In genomic region chr5:173778784-173779304, GRCh38 we compare ENCODE assay signal across 13 cellular contexts.
A peak's percentile ranks its signal among the peaks of the same experiment; 100 is the strongest.
DNase-seq lines count a peak whose midpoint lies in the region; ATAC-seq and TF ChIP-seq lines count a peak whose summit lies in the region.
"Had no signal": no experiment of that assay in that cellular context is flagged by ENCODE, and none has a peak within 500 bp of the region (broad histone marks: within the 10 kb centered on the region; RNA-seq: fewer than 3 reads in every experiment).

No MANE protein-coding gene starts in this region.

- H3K9me3 ChIP-seq in PC-9 (ENCODE audit: insufficient read depth, low read depth) (no peaks in the 10 kb centered on the region), hepatocyte (ENCODE audit: low read depth) (no peaks in the 10 kb centered on the region)
- H3K9me3 ChIP-seq: thyroid gland had no signal

- H3K4me3 ChIP-seq in PC-9 = no peak overlapping the region
- no peak overlapping the region for H3K4me3 ChIP-seq in hepatocyte
- H3K4me3 ChIP-seq: thyroid gland had no signal

- POLR2A ChIA-PET in PC-9 (lab: Charles Lee; ENCODE audit: unreplicated experiment) = no interaction called here

- H3K27ac Mint-ChIP-seq in stimulated activated naive B cell treated with anti-CD40 and anti-IgM and Interleukin-4, amounts not matched to agents 10 μg/mL and 1 μg/mL and 100 μg/mL, for 72 hours = no peak overlapping the region

- H3K27ac ChIP-seq in PC-9 (peak overlapping the region; percentile 59), hepatocyte (peak overlapping the region; percentile 49)
- H3K27ac ChIP-seq: thyroid gland had no signal

- H3K27me3 Mint-ChIP-seq in stimulated activated naive B cell treated with anti-CD40 and anti-IgM and Interleukin-4, amounts not matched to agents 10 μg/mL and 1 μg/mL and 100 μg/mL, for 72 hours = no peaks in the 10 kb centered on the region

- H3K79me2 ChIP-seq in PC-9 (ENCODE audit: low read depth) (no peaks in the 10 kb centered on the region), hepatocyte (no peaks in the 10 kb centered on the region)

- peaks cover 47% of the 10 kb centered on the region for H3K4me1 ChIP-seq in PC-9 (replicated peaks; ENCODE audit: insufficient read depth)
- H3K4me1 ChIP-seq in hepatocyte (ENCODE audit: insufficient read depth) = peaks cover 13% of the 10 kb centered on the region

- H3K36me3 Mint-ChIP-seq in stimulated activated naive B cell treated with anti-CD40 and anti-IgM and Interleukin-4, amounts not matched to agents 10 μg/mL and 1 μg/mL and 100 μg/mL, for 72 hours = no peaks in the 10 kb centered on the region

- peaks cover 19% of the 10 kb centered on the region; the same call in 1 of the 2 replicates for H3F3A ChIP-seq in PC-9 (ENCODE audit: insufficient read depth, low read depth)

- H3K4me1 Mint-ChIP-seq in stimulated activated naive B cell treated with anti-CD40 and anti-IgM and Interleukin-4, amounts not matched to agents 10 μg/mL and 1 μg/mL and 100 μg/mL, for 72 hours = peaks cover 41 to 61% of the 10 kb centered on the region in 2 donors

- TF ChIP-seq CTCF in PC-9 (conservative IDR thresholded peaks at IDR 0.05) = no peak
- TF ChIP-seq CTCF in hepatocyte (IDR thresholded peaks at IDR 0.05; ENCODE audit: poor library complexity) = no peak

- H3K4me2 ChIP-seq in PC-9 (peak overlapping the region; percentile 43), hepatocyte (no peak overlapping the region)

- no peaks in the 10 kb centered on the region for H3K27me3 ChIP-seq in PC-9 (ENCODE audit: insufficient read depth, low read depth)
- H3K27me3 ChIP-seq in hepatocyte = no peaks in the 10 kb centered on the region
- H3K27me3 ChIP-seq: thyroid gland had no signal

- H2AFZ ChIP-seq in PC-9 = 0 out of 2 replicates have a peak overlapping the region, but pooled peaks have one; percentile 23
- H2AFZ ChIP-seq in hepatocyte = no peak overlapping the region

- H4K20me1 ChIP-seq in PC-9 (ENCODE audit: insufficient read depth) (no peaks in the 10 kb centered on the region), hepatocyte (ENCODE audit: insufficient read depth, poor library complexity, severe bottlenecking) (no peaks in the 10 kb centered on the region)

- H3K36me3 ChIP-seq in PC-9 (ENCODE audit: low read depth) = no peaks in the 10 kb centered on the region
- no peaks in the 10 kb centered on the region for H3K36me3 ChIP-seq in hepatocyte (replicated peaks; ENCODE audit: insufficient read depth, low read depth)
- H3K36me3 ChIP-seq: thyroid gland had no signal

- BruUV-seq in PC-9 (replicated peaks; lab: Mats Ljungman, UMichigan) = TSS peak; percentile 87

- intact Hi-C loops in PC-9 (cut with micrococcal nuclease; ENCODE audit: unreplicated experiment) = no loop called here

- peak; percentile 48 to 53 for ATAC-seq in stimulated activated naive B cell treated with anti-CD40 and anti-IgM and Interleukin-4, amounts not matched to agents 10 μg/mL and 1 μg/mL and 100 μg/mL, for 72 hours (replicated peaks)
- ATAC-seq in GM21717 (IDR thresholded peaks at IDR 0.05; ENCODE audit: unreplicated experiment) = no peak

- no peak overlapping the region for H3K4me3 Mint-ChIP-seq in stimulated activated naive B cell treated with anti-CD40 and anti-IgM and Interleukin-4, amounts not matched to agents 10 μg/mL and 1 μg/mL and 100 μg/mL, for 72 hours
- H3K4me3 Mint-ChIP-seq: neural crest cell had no signal

- H3K9me3 Mint-ChIP-seq in stimulated activated naive B cell treated with anti-CD40 and anti-IgM and Interleukin-4, amounts not matched to agents 10 μg/mL and 1 μg/mL and 100 μg/mL, for 72 hours = peaks cover 0 to 2% of the 10 kb centered on the region in 2 donors
- H3K9me3 Mint-ChIP-seq: neural crest cell had no signal

- CTCF ChIA-PET in PC-9 (lab: Charles Lee) = no interaction called here

- 79% methylated on average over 5 of the region's 5 CpGs for WGBS in hepatocyte (ENCODE audit: low lambda C conversion rate, missing lambda C conversion rate)

- H3K9me2 ChIP-seq in PC-9 (ENCODE audit: insufficient read depth) = no peaks in the 10 kb centered on the region; the same call in 1 of the 2 replicates
- no peaks in the 10 kb centered on the region for H3K9me2 ChIP-seq in hepatocyte (replicated peaks; ENCODE audit: insufficient read depth)

- DNase-seq in SIG-M5 treated with dmso at 0.1 percent for 504 hours (lab: John Stamatoyannopoulos, UW; ENCODE audit: unreplicated experiment) (peak; percentile 28), SIG-M5 (lab: John Stamatoyannopoulos, UW) (no peak), PC-9 (peak in 1 of 2 experiments; percentile 67), hepatocyte (ENCODE audit: low spot score) (no peak), HK-2 (ENCODE audit: unreplicated experiment) (no peak), NCI-H2107 (lab: John Stamatoyannopoulos, UW) (no peak)
- DNase-seq in stimulated activated naive B cell treated with anti-CD40 and anti-IgM and Interleukin-4, amounts not matched to agents 10 μg/mL and 1 μg/mL and 100 μg/mL, for 72 hours = no peak
- DNase-seq: effector CD4-positive, alpha-beta T cell; NCI-H446 treated with DMSO at 0.1 percent for 48 hours; RPMI8226; thyroid gland had no signal
